9 cellular contexts compared by ENCODE assay signal in genomic region chr6:10425177-10425972, GRCh38. TPM values are rescaled to one million over a fixed set of nuclear protein-coding genes. Genes with fewer than 3 reads are reported as not detected.
A peak's percentile ranks its signal among the peaks of the same experiment; 100 is the strongest.
DNase-seq lines count a peak whose midpoint lies in the region; ATAC-seq and TF ChIP-seq lines count a peak whose summit lies in the region.
"Had no signal": no experiment of that assay in that cellular context is flagged by ENCODE, and none has a peak within 500 bp of the region (broad histone marks: within the 10 kb centered on the region; RNA-seq: fewer than 3 reads in every experiment).

No MANE protein-coding gene starts in this region.

- peaks cover 0 to 4% (median 0%) of the 10 kb centered on the region in 5 experiments for H3K9me3 Mint-ChIP-seq in brain
- H3K9me3 Mint-ChIP-seq in stimulated activated naive B cell treated with anti-CD40 and anti-IgM and Interleukin-4, amounts not matched to agents 10 μg/mL and 1 μg/mL and 100 μg/mL, for 72 hours: peaks cover 3% of the 10 kb centered on the region in 2 donors

- DNase-seq in SK-N-SH (no peak), right lobe of liver (no peak), NOMO-1 treated with DMSO at 0.1 percent for 48 hours (lab: John Stamatoyannopoulos, UW; ENCODE audit: unreplicated experiment) (no peak)
- no peak for DNase-seq in stimulated activated naive B cell treated with anti-CD40 and anti-IgM and Interleukin-4, amounts not matched to agents 10 μg/mL and 1 μg/mL and 100 μg/mL, for 72 hours

- H3K27ac Mint-ChIP-seq in brain: peak overlapping the region in 1 of 5 experiments; percentile 39
- peak overlapping the region; percentile 7 for H3K27ac Mint-ChIP-seq in stimulated activated naive B cell treated with anti-CD40 and anti-IgM and Interleukin-4, amounts not matched to agents 10 μg/mL and 1 μg/mL and 100 μg/mL, for 72 hours

- no peak for TF ChIP-seq EP300 in SK-N-SH (IDR thresholded peaks at IDR 0.05; ENCODE audit: borderline replicate concordance in 1 of 2, low read depth in 1 of 2, low read length in 1 of 2)

- H3K4me2 ChIP-seq in SK-N-SH: peak overlapping the region; percentile 87

- H3K27me3 ChIP-seq in SK-N-SH (ENCODE audit: insufficient read depth) (peaks cover 65% of the 10 kb centered on the region), right lobe of liver (peaks cover 7 to 28% of the 10 kb centered on the region in 2 donors)

- H3K27me3 Mint-ChIP-seq in brain: peaks cover 99% of the 10 kb centered on the region
- peaks cover 68 to 82% of the 10 kb centered on the region in 2 donors for H3K27me3 Mint-ChIP-seq in stimulated activated naive B cell treated with anti-CD40 and anti-IgM and Interleukin-4, amounts not matched to agents 10 μg/mL and 1 μg/mL and 100 μg/mL, for 72 hours

- H4K20me1 ChIP-seq in SK-N-SH (ENCODE audit: insufficient read depth): no peaks in the 10 kb centered on the region

- H3K9ac ChIP-seq in SK-N-SH: no peak overlapping the region

- CTCF ChIA-PET in SK-N-SH (lab: Yijun Ruan, JAX): interaction anchor here (2.1 kb wide), 1 partner anchor 10 kb away, joined by 7 read pairs; no protein-coding TSS in a partner anchor

- no peak overlapping the region for H2AFZ ChIP-seq in SK-N-SH (ENCODE audit: low read depth)

- H3K27ac ChIP-seq in SK-N-SH (ENCODE audit: low read depth in 2 of 2, low read length in 1 of 2) (no peak overlapping the region), right lobe of liver (no peak overlapping the region)
- H3K27ac ChIP-seq: 22Rv1 had no signal

- TF ChIP-seq CTCF in SK-N-SH (IDR thresholded peaks at IDR 0.05) (no peak), brain (conservative IDR thresholded peaks at IDR 0.05) (no peak), right lobe of liver (IDR thresholded peaks at IDR 0.05) (no peak)

- no peaks in the 10 kb centered on the region for H3K36me3 Mint-ChIP-seq in brain
- H3K36me3 Mint-ChIP-seq in stimulated activated naive B cell treated with anti-CD40 and anti-IgM and Interleukin-4, amounts not matched to agents 10 μg/mL and 1 μg/mL and 100 μg/mL, for 72 hours: peaks cover 2 to 8% of the 10 kb centered on the region in 2 donors

- no peaks in the 10 kb centered on the region for H3F3A ChIP-seq in SK-N-SH (replicated peaks; ENCODE audit: insufficient read depth)

- no peak for TF ChIP-seq RAD21 in SK-N-SH (IDR thresholded peaks at IDR 0.05; ENCODE audit: low read length)

- no peaks in the 10 kb centered on the region for H3K79me2 ChIP-seq in SK-N-SH (ENCODE audit: insufficient read depth)

- no peaks in the 10 kb centered on the region for H3K9me2 ChIP-seq in SK-N-SH

- no peak for TF ChIP-seq POLR2A in right lobe of liver (IDR thresholded peaks at IDR 0.05)

- ATAC-seq in SK-N-SH treated with all-trans-retinoic acid at 6 μM for 48 hours (no peak; the same call in 2 of the 3 replicates), right lobe of liver (no peak), HG02571 (IDR thresholded peaks at IDR 0.05; ENCODE audit: unreplicated experiment) (no peak), GM21360 (IDR thresholded peaks at IDR 0.05; ENCODE audit: unreplicated experiment) (no peak)
- ATAC-seq in stimulated activated naive B cell treated with anti-CD40 and anti-IgM and Interleukin-4, amounts not matched to agents 10 μg/mL and 1 μg/mL and 100 μg/mL, for 72 hours (replicated peaks): no peak

- H3K9me3 ChIP-seq in SK-N-SH (no peaks in the 10 kb centered on the region), right lobe of liver (no peaks in the 10 kb centered on the region)

- no peaks in the 10 kb centered on the region for H3K36me3 ChIP-seq in SK-N-SH (replicated peaks in 1 of 2; ENCODE audit: control insufficient read depth in 1 of 2, insufficient read depth in 2 of 2, low read length in 1 of 2)
- no peaks in the 10 kb centered on the region for H3K36me3 ChIP-seq in right lobe of liver

- WGBS in SK-N-SH (ENCODE audit: low lambda C conversion rate): 21% methylated on average over 31 of the region's 34 CpGs
- 8% methylated on average over 26 of the region's 34 CpGs for WGBS in right lobe of liver (ENCODE audit: insufficient coverage, low coverage, low lambda C conversion rate, missing lambda C conversion rate)

- POLR2A ChIA-PET in SK-N-SH (lab: Yijun Ruan, JAX): no interaction called here

- no peaks in the 10 kb centered on the region; a peak in 2 of 4 replicates for H3K4me1 ChIP-seq in SK-N-SH (ENCODE audit: control insufficient read depth in 1 of 2, insufficient read depth in 2 of 2, low read depth in 1 of 2, low read length in 1 of 2)
- peaks cover 0 to 11% (median 0%) of the 10 kb centered on the region in 4 donors for H3K4me1 ChIP-seq in right lobe of liver

- peak overlapping the region; percentile 66 to 81 (median 76) for H3K4me3 Mint-ChIP-seq in brain
- H3K4me3 Mint-ChIP-seq in stimulated activated naive B cell treated with anti-CD40 and anti-IgM and Interleukin-4, amounts not matched to agents 10 μg/mL and 1 μg/mL and 100 μg/mL, for 72 hours: peak overlapping the region; percentile 72 to 77

- H3K4me3 ChIP-seq in SK-N-SH (ENCODE audit: low read depth in 2 of 2, low read length in 1 of 2): no peak overlapping the region
- peak overlapping the region in 2 of 3 donors; percentile 51 to 59 for H3K4me3 ChIP-seq in right lobe of liver

- H3K4me1 Mint-ChIP-seq in brain: peaks cover 22% of the 10 kb centered on the region
- H3K4me1 Mint-ChIP-seq in stimulated activated naive B cell treated with anti-CD40 and anti-IgM and Interleukin-4, amounts not matched to agents 10 μg/mL and 1 μg/mL and 100 μg/mL, for 72 hours: peaks cover 21 to 23% of the 10 kb centered on the region in 2 donors

- intact Hi-C loops in right lobe of liver (cut with DNase I): no loop called here

TF ChIP-seq in SK-N-SH, 30 proteins besides CTCF, POLR2A, EP300 and RAD21 (continues in another document):
- TF ChIP-seq TCF12 (IDR thresholded peaks at IDR 0.05): no peak
- no peak for TF ChIP-seq REST (IDR thresholded peaks at IDR 0.05; ENCODE audit: low read depth, low read length)
- no peak for TF ChIP-seq MAX (IDR thresholded peaks at IDR 0.05; ENCODE audit: low read depth)

TF ChIP-seq in SK-N-SH treated with all-trans-retinoic acid at 6 μM for 48 hours, 23 proteins besides CTCF, POLR2A, EP300 and RAD21:
- no peak for TF ChIP-seq ZFP30 (CRISPR knock-in tag; IDR thresholded peaks at IDR 0.05)
- TF ChIP-seq TCF4 (CRISPR knock-in tag; IDR thresholded peaks at IDR 0.05; ENCODE audit: borderline replicate concordance): no peak
- no peak for TF ChIP-seq ZFP3 (CRISPR knock-in tag; IDR thresholded peaks at IDR 0.05)
- no peak for TF ChIP-seq TSHZ2 (CRISPR knock-in tag; IDR thresholded peaks at IDR 0.05)
- no peak for TF ChIP-seq ARNTL (CRISPR knock-in tag; IDR thresholded peaks at IDR 0.05; ENCODE audit: borderline replicate concordance, low read depth)
- no peak for TF ChIP-seq ZNF70 (CRISPR knock-in tag; IDR thresholded peaks at IDR 0.05)
- no peak for TF ChIP-seq ZC3H10 (CRISPR knock-in tag; IDR thresholded peaks at IDR 0.05)
- TF ChIP-seq CREB5 (CRISPR knock-in tag; IDR thresholded peaks at IDR 0.05; ENCODE audit: low read depth): no peak
- no peak for TF ChIP-seq CSRNP3 (CRISPR knock-in tag; IDR thresholded peaks at IDR 0.05)

RNA-seq across cellular contexts. Expression of gene TFAP2A, which starts 10.5 kb away (rescaled TPM):
- polyA plus RNA-seq in SK-N-SH (2012; rRNA removed) (0.02 and 0.07 TPM in 2 replicates), brain (ENCODE audit: insufficient read depth, low read depth, low replicate concordance) (18.1 TPM)
- 0.05 TPM in 2 replicates for polyA plus RNA-seq in SK-N-SH (2012; cell fraction: cytosol; rRNA removed)
- polyA plus RNA-seq in SK-N-SH (2012; cell fraction: nucleus; rRNA removed): 0.07 TPM in 1 of 2 replicates, not detected in the other
- total RNA-seq in right lobe of liver: under 1 TPM in 3 of 6 experiments, not detected in 3; 0.07 to 0.18 (median 0.12) TPM

Comparison
In these comparisons a context has a peak if more than half of its experiments do, and no peak if none do; other contexts are left out.
1. H3K4me3 ChIP-seq: peak in right lobe of liver (2 of 3); none in SK-N-SH (0 of 2).
2. RNA of gene TFAP2A, which starts 10.5 kb away (polyA plus RNA-seq): 18.1 TPM in brain (single experiment); 0.02 to 0.07 TPM in SK-N-SH; every median in the first group is over 10 times any median in the second.